ENCODE assay signal across 9 cellular contexts in genomic region chr3:52046186-52046913, GRCh38. TPM values are rescaled to one million over a fixed set of nuclear protein-coding genes. Genes with fewer than 3 reads are reported as not detected.
DNase-seq lines count a peak whose midpoint lies in the region; ATAC-seq and TF ChIP-seq lines count a peak whose summit lies in the region.
"Had no signal": no experiment of that assay in that cellular context is flagged by ENCODE, and none has a peak within 500 bp of the region (broad histone marks: within the 10 kb centered on the region; RNA-seq: fewer than 3 reads in every experiment).

No MANE protein-coding gene starts in this region.

- no peak for TF ChIP-seq POLR2A in upper lobe of left lung (IDR thresholded peaks at IDR 0.05)

- WGBS in upper lobe of left lung, 2 donors = 51 to 52% methylated on average over 10 to 12 of the region's 12 CpGs

- H3K27me3 ChIP-seq in upper lobe of left lung = no peaks in the 10 kb centered on the region

- peaks cover 24% of the 10 kb centered on the region for H3K4me1 Mint-ChIP-seq in activated T-cell treated with anti-CD3 and anti-CD28 coated beads, Interleukin-2, amount 50 U/mL, for 24 hours (ENCODE audit: low read depth)
- H3K4me1 Mint-ChIP-seq in MCF 10A (ENCODE audit: insufficient read depth, unreplicated experiment) = peaks cover 56% of the 10 kb centered on the region
- peaks cover 21% of the 10 kb centered on the region for H3K4me1 Mint-ChIP-seq in activated CD4-positive, alpha-beta T cell treated with anti-CD3 and anti-CD28 coated beads for 36 hours

- intact Hi-C loops in MCF 10A (cut with micrococcal nuclease) = no loop called here
- intact Hi-C loops in activated CD4-positive, alpha-beta T cell treated with anti-CD3 and anti-CD28 coated beads for 36 hours (cut with DNase I, micrococcal nuclease) = no loop called here

- peak overlapping the region; percentile 83 to 92 (median 86) for H3K27ac ChIP-seq in upper lobe of left lung
- H3K27ac ChIP-seq: C4-2B had no signal

- no peaks in the 10 kb centered on the region for H3K9me3 ChIP-seq in upper lobe of left lung

- DNase-seq in activated T-cell treated with anti-CD3 and anti-CD28 coated beads, Interleukin-2, amount 50 U/mL, for 24 hours = no peak
- DNase-seq in activated T-cell treated with anti-CD3 and anti-CD28 coated beads for 4 hours (no peak), MCF 10A (ENCODE audit: unreplicated experiment) (peak; percentile 99), kidney glomerular epithelial cell (lab: John Stamatoyannopoulos, UW) (peak; percentile 84), upper lobe of left lung (peak in 1 of 2 donors; percentile 68), NCI-H1436 treated with DMSO at 0.1 percent for 48 hours (lab: John Stamatoyannopoulos, UW) (no peak)
- no peak for DNase-seq in stimulated activated CD4-positive, alpha-beta T cell treated with anti-CD3 and anti-CD28 coated beads, Interleukin-15, amount 100 ng/mL, for 24 hours
- no peak for DNase-seq in activated CD4-positive, alpha-beta T cell treated with anti-CD3 and anti-CD28 coated beads for 36 hours

- POLR2A ChIA-PET in MCF 10A (lab: Yijun Ruan, JAX) = interaction anchor here (0.6 to 6.1 kb wide), 24 partner anchors 9 to 232 kb away, joined by 3 to 101 read pairs (median 5); partner anchors contain the start of genes ABHD14A, ABHD14B, ACY1 and DUSP7
- POLR2A ChIA-PET in activated CD4-positive, alpha-beta T cell treated with anti-CD3 and anti-CD28 coated beads for 36 hours (lab: Charles Lee) = no interaction called here

- H3K36me3 ChIP-seq in upper lobe of left lung = peaks cover 13 to 34% (median 23%) of the 10 kb centered on the region in 4 donors

- peak in 2 of 4 donors; percentile 61 to 81 for TF ChIP-seq EP300 in upper lobe of left lung (IDR thresholded peaks at IDR 0.05)

- no peak overlapping the region for H3K4me3 ChIP-seq in upper lobe of left lung

- H3K27me3 Mint-ChIP-seq in activated T-cell treated with anti-CD3 and anti-CD28 coated beads, Interleukin-2, amount 50 U/mL, for 24 hours = no peaks in the 10 kb centered on the region
- H3K27me3 Mint-ChIP-seq in MCF 10A (ENCODE audit: insufficient read depth, unreplicated experiment) = no peaks in the 10 kb centered on the region
- H3K27me3 Mint-ChIP-seq in activated CD4-positive, alpha-beta T cell treated with anti-CD3 and anti-CD28 coated beads for 36 hours = no peaks in the 10 kb centered on the region

- BruUV-seq in MCF 10A (replicated peaks; lab: Mats Ljungman, UMichigan) = no TSS peak

- no peak overlapping the region for H3K4me3 Mint-ChIP-seq in activated T-cell treated with anti-CD3 and anti-CD28 coated beads, Interleukin-2, amount 50 U/mL, for 24 hours
- peak overlapping the region; percentile 68 for H3K4me3 Mint-ChIP-seq in MCF 10A (ENCODE audit: unreplicated experiment)
- H3K4me3 Mint-ChIP-seq in activated CD4-positive, alpha-beta T cell treated with anti-CD3 and anti-CD28 coated beads for 36 hours = no peak overlapping the region

- TF ChIP-seq CTCF in MCF 10A (IDR thresholded peaks at IDR 0.05; ENCODE audit: unreplicated experiment) (no peak), upper lobe of left lung (IDR thresholded peaks at IDR 0.05) (no peak)

- H3K9me3 Mint-ChIP-seq in activated T-cell treated with anti-CD3 and anti-CD28 coated beads, Interleukin-2, amount 50 U/mL, for 24 hours = no peaks in the 10 kb centered on the region
- no peaks in the 10 kb centered on the region for H3K9me3 Mint-ChIP-seq in MCF 10A (ENCODE audit: unreplicated experiment)
- no peaks in the 10 kb centered on the region for H3K9me3 Mint-ChIP-seq in activated CD4-positive, alpha-beta T cell treated with anti-CD3 and anti-CD28 coated beads for 36 hours (ENCODE audit: low read depth)

- H3K36me3 Mint-ChIP-seq in activated T-cell treated with anti-CD3 and anti-CD28 coated beads, Interleukin-2, amount 50 U/mL, for 24 hours (ENCODE audit: low read depth) = peaks cover 31% of the 10 kb centered on the region
- peaks cover 42% of the 10 kb centered on the region for H3K36me3 Mint-ChIP-seq in MCF 10A (ENCODE audit: insufficient read depth, unreplicated experiment)
- peaks cover 16% of the 10 kb centered on the region for H3K36me3 Mint-ChIP-seq in activated CD4-positive, alpha-beta T cell treated with anti-CD3 and anti-CD28 coated beads for 36 hours (ENCODE audit: low read depth)

- H3K27ac Mint-ChIP-seq in activated T-cell treated with anti-CD3 and anti-CD28 coated beads, Interleukin-2, amount 50 U/mL, for 24 hours = peak overlapping the region; percentile 69
- H3K27ac Mint-ChIP-seq in MCF 10A (ENCODE audit: low read depth, unreplicated experiment) = peak overlapping the region; percentile 95
- no peak overlapping the region for H3K27ac Mint-ChIP-seq in activated CD4-positive, alpha-beta T cell treated with anti-CD3 and anti-CD28 coated beads for 36 hours

- peaks cover 51 to 58% (median 52%) of the 10 kb centered on the region in 4 donors for H3K4me1 ChIP-seq in upper lobe of left lung

- peak; percentile 38 to 69 for ATAC-seq in upper lobe of left lung (ENCODE audit: low FRiP score in 2 of 2)
- no peak for ATAC-seq in activated CD4-positive, alpha-beta T cell treated with anti-CD3 and anti-CD28 coated beads for 36 hours

- CTCF ChIA-PET in MCF 10A (lab: Yijun Ruan, JAX) = interaction anchor here (0.9 to 3.2 kb wide), 11 partner anchors 7 to 104 kb away, joined by 3 to 18 read pairs (median 4); partner anchors contain the start of genes DUSP7 and PARP3
- CTCF ChIA-PET in activated CD4-positive, alpha-beta T cell treated with anti-CD3 and anti-CD28 coated beads for 36 hours (lab: Charles Lee) = interaction anchor here (1.4 kb wide), 1 partner anchor 13 kb away, joined by 4 read pairs; no protein-coding TSS in a partner anchor

RNA-seq across cellular contexts. Expression of gene DUSP7, which starts 10.0 kb away (rescaled TPM):
- total RNA-seq in MCF 10A (2022) (67.4 and 69.1 TPM in 2 replicates), upper lobe of left lung (10 to 100 TPM; 24.1 to 49.1 (median 35.3) TPM)
- total RNA-seq in activated CD4-positive, alpha-beta T cell treated with anti-CD3 and anti-CD28 coated beads for 36 hours = 10 to 100 TPM; 17.1 to 20.3 TPM

RNA-seq across cellular contexts. Expression of gene RPL29, which starts 50.7 kb away (rescaled TPM):
- 1,551 and 1,602 TPM in 2 replicates for total RNA-seq in MCF 10A (2022)
- total RNA-seq in upper lobe of left lung = 1,000 to 10,000 TPM in 1 of 6 donors, 100 to 1,000 TPM in 5; 306 to 1,159 (median 770) TPM
- 1,000 to 10,000 TPM; 1,975 to 2,071 TPM for total RNA-seq in activated CD4-positive, alpha-beta T cell treated with anti-CD3 and anti-CD28 coated beads for 36 hours

Comparison
In these comparisons a context has a peak if more than half of its experiments do, and no peak if none do; other contexts are left out.
1. DNase-seq: peak in MCF 10A (single experiment) and kidney glomerular epithelial cell (single experiment); none in activated T-cell treated with anti-CD3 and anti-CD28 coated beads, Interleukin-2, amount 50 U/mL, for 24 hours (single experiment), activated T-cell treated with anti-CD3 and anti-CD28 coated beads for 4 hours (single experiment), NCI-H1436 treated with DMSO at 0.1 percent for 48 hours (single experiment), stimulated activated CD4-positive, alpha-beta T cell treated with anti-CD3 and anti-CD28 coated beads, Interleukin-15, amount 100 ng/mL, for 24 hours (single experiment) and activated CD4-positive, alpha-beta T cell treated with anti-CD3 and anti-CD28 coated beads for 36 hours (single experiment).